Comparison of ENCODE assay signal across 8 cellular contexts in genomic region chr6:167350731-167351655, GRCh38. TPM values are rescaled to one million over a fixed set of nuclear protein-coding genes. Genes with fewer than 3 reads are reported as not detected.
DNase-seq lines count a peak whose midpoint lies in the region; ATAC-seq and TF ChIP-seq lines count a peak whose summit lies in the region.

No MANE protein-coding gene starts in this region.

- H3K4me1 Mint-ChIP-seq in activated T-cell treated with anti-CD3 and anti-CD28 coated beads, Interleukin-2, amount 50 U/mL, for 72 hours (ENCODE audit: low read depth) = peaks cover 28% of the 10 kb centered on the region

- H2AFZ ChIP-seq in neuron (ENCODE audit: low read depth, low read length) = peak overlapping the region; percentile 81

- H3K4me3 ChIP-seq in neuron (ENCODE audit: low read length) (peak overlapping the region; percentile 52), stomach (peak overlapping the region; percentile 38 to 56 (median 47))

- WGBS in stomach, 5 donors = 1 to 3% (median 1%) methylated on average over 43 to 62 of the region's 62 CpGs

- peaks cover 0 to 3% of the 10 kb centered on the region in 2 donors for H3K9me3 Mint-ChIP-seq in activated T-cell treated with anti-CD3 and anti-CD28 coated beads, Interleukin-2, amount 50 U/mL, for 72 hours

- intact Hi-C loops in stomach (cut with DNase I; ENCODE audit: low total_unique reads) = no loop called here

- H3K36me3 Mint-ChIP-seq in activated T-cell treated with anti-CD3 and anti-CD28 coated beads, Interleukin-2, amount 50 U/mL, for 72 hours (ENCODE audit: insufficient read depth in 2 of 2) = peaks cover 8 to 14% of the 10 kb centered on the region in 2 donors

- H3K36me3 ChIP-seq in neuron (ENCODE audit: insufficient read depth, low read length) (no peaks in the 10 kb centered on the region), stomach (no peaks in the 10 kb centered on the region)

- DNase-seq in ACHN (peak; percentile 40), NCI-H82 (lab: John Stamatoyannopoulos, UW) (peak; percentile 80), fibroblast of the conjunctiva (ENCODE audit: low read depth) (peak; percentile 22), stomach (peak; percentile 82)
- peak; percentile 89 to 94 for DNase-seq in activated T-cell treated with anti-CD3 and anti-CD28 coated beads, Interleukin-2, amount 50 U/mL, for 72 hours

- peak overlapping the region; percentile 91 for H3K27ac Mint-ChIP-seq in activated T-cell treated with anti-CD3 and anti-CD28 coated beads, Interleukin-2, amount 50 U/mL, for 72 hours

- peak overlapping the region; percentile 85 to 89 for H3K4me3 Mint-ChIP-seq in activated T-cell treated with anti-CD3 and anti-CD28 coated beads, Interleukin-2, amount 50 U/mL, for 72 hours

- H3K27me3 ChIP-seq in neuron (ENCODE audit: insufficient read depth, low read length) (no peaks in the 10 kb centered on the region), stomach (peaks cover 0 to 45% (median 18%) of the 10 kb centered on the region in 3 donors)

- peak in 5 of 7 experiments; percentile 50 to 75 (median 62) for TF ChIP-seq CTCF in stomach (IDR thresholded peaks at IDR 0.05)

- ATAC-seq in GM18861 (IDR thresholded peaks at IDR 0.05; ENCODE audit: unreplicated experiment) (peak; percentile 53), HG03196 (IDR thresholded peaks at IDR 0.05; ENCODE audit: unreplicated experiment) (peak; percentile 73)
- peak; percentile 77 to 84 for ATAC-seq in activated T-cell treated with anti-CD3 and anti-CD28 coated beads, Interleukin-2, amount 50 U/mL, for 72 hours (replicated peaks in 1 of 2)

- in situ Hi-C loops in ACHN (cut with HindIII; ENCODE audit: low pct_ligation_motif_present, low pct_unique_long_range_greater_than_20kb, low sequenced_read_pairs) = no loop called here

- H3K4me1 ChIP-seq in neuron (ENCODE audit: insufficient read depth, low read length) (peaks cover 5% of the 10 kb centered on the region), stomach (peaks cover 8 to 20% (median 16%) of the 10 kb centered on the region in 4 donors)

- peaks cover 59% of the 10 kb centered on the region for H3K27me3 Mint-ChIP-seq in activated T-cell treated with anti-CD3 and anti-CD28 coated beads, Interleukin-2, amount 50 U/mL, for 72 hours (ENCODE audit: low read depth)

- H3K27ac ChIP-seq in stomach = peak overlapping the region; percentile 7 to 70 (median 56)

- TF ChIP-seq EP300 in stomach (IDR thresholded peaks at IDR 0.05) = no peak

- no peak for TF ChIP-seq POLR2A in stomach (IDR thresholded peaks at IDR 0.05)

- peaks cover 3% of the 10 kb centered on the region for H3K9me3 ChIP-seq in neuron (ENCODE audit: low read length)
- H3K9me3 ChIP-seq in stomach = peaks cover 0 to 8% (median 3%) of the 10 kb centered on the region in 4 donors

RNA-seq across cellular contexts. Expression of gene TTLL2, which starts 26.1 kb away (rescaled TPM):
- total RNA-seq in activated T-cell treated with anti-CD3 and anti-CD28 coated beads, Interleukin-2, amount 50 U/mL, for 72 hours = not detected
- total RNA-seq in stomach = not detected
- polyA plus RNA-seq in stomach = not detected

RNA-seq across cellular contexts. Expression of gene UNC93A, which starts 59.9 kb away (rescaled TPM):
- not detected for total RNA-seq in activated T-cell treated with anti-CD3 and anti-CD28 coated beads, Interleukin-2, amount 50 U/mL, for 72 hours
- total RNA-seq in stomach = under 1 TPM in 1 of 5 donors, not detected in 4; 0.73 TPM
- polyA plus RNA-seq in stomach = under 1 TPM in 1 of 3 donors, not detected in 2; 0.13 TPM

Comparison
In these comparisons a context has a peak if more than half of its experiments do, and no peak if none do; other contexts are left out.
1. Peak in every context shown above with its lines: DNase-seq, ATAC-seq, H3K4me3 ChIP-seq and H3K27ac ChIP-seq.
2. DNase-seq: peak in every context shown above with its lines; median percentile 92 in activated T-cell treated with anti-CD3 and anti-CD28 coated beads, Interleukin-2, amount 50 U/mL, for 72 hours; 82 in stomach; 80 in NCI-H82; 40 in ACHN; 22 in fibroblast of the conjunctiva.